Comparison of ENCODE assay signal across 9 cellular contexts in genomic region chr16:10878644-10879498, GRCh38. TPM values are rescaled to one million over a fixed set of nuclear protein-coding genes. Genes with fewer than 3 reads are reported as not detected.
DNase-seq lines count a peak whose midpoint lies in the region; ATAC-seq and TF ChIP-seq lines count a peak whose summit lies in the region.
"Had no signal": no experiment of that assay in that cellular context is flagged by ENCODE, and none has a peak within 500 bp of the region (broad histone marks: within the 10 kb centered on the region; RNA-seq: fewer than 3 reads in every experiment).

No MANE protein-coding gene starts in this region.

- peak overlapping the region; percentile 73 for H3K4me2 ChIP-seq in Karpas-422 (ENCODE audit: low read depth, low read length, poor library complexity, severe bottlenecking)

- in situ Hi-C loops in astrocyte of the spinal cord (cut with HindIII; ENCODE audit: low sequenced_read_pairs), result no loop called here

- H3K27me3 Mint-ChIP-seq in stimulated activated memory B cell treated with anti-CD40 and anti-IgM and Interleukin-4, amounts not matched to agents 10 μg/mL and 1 μg/mL and 100 μg/mL, for 72 hours, result no peaks in the 10 kb centered on the region

- H3K4me1 ChIP-seq in Karpas-422 (ENCODE audit: low read length), result peaks cover 62% of the 10 kb centered on the region

- ATAC-seq in stimulated activated memory B cell treated with anti-CD40 and anti-IgM and Interleukin-4, amounts not matched to agents 10 μg/mL and 1 μg/mL and 100 μg/mL, for 72 hours, result peak; percentile 13

- H3K27me3 ChIP-seq in Karpas-422 (ENCODE audit: low read length), result no peaks in the 10 kb centered on the region

- H3K36me3 ChIP-seq in Karpas-422 (ENCODE audit: insufficient read depth, low read length), result peaks cover 24% of the 10 kb centered on the region

- H3K36me3 Mint-ChIP-seq in stimulated activated memory B cell treated with anti-CD40 and anti-IgM and Interleukin-4, amounts not matched to agents 10 μg/mL and 1 μg/mL and 100 μg/mL, for 72 hours, result peaks cover 69% of the 10 kb centered on the region

- peaks cover 64% of the 10 kb centered on the region for H3K79me2 ChIP-seq in Karpas-422 (ENCODE audit: low read length)

- H3K27ac Mint-ChIP-seq in stimulated activated memory B cell treated with anti-CD40 and anti-IgM and Interleukin-4, amounts not matched to agents 10 μg/mL and 1 μg/mL and 100 μg/mL, for 72 hours, result peak overlapping the region; percentile 86

- H3K9me2 ChIP-seq in Karpas-422 (replicated peaks; ENCODE audit: insufficient read depth, low read length), result no peaks in the 10 kb centered on the region

- H3K4me3 ChIP-seq in Karpas-422 (ENCODE audit: low read length), result peak overlapping the region; percentile 79
- peak overlapping the region; percentile 37 for H3K4me3 ChIP-seq in astrocyte of the spinal cord (ENCODE audit: low read depth, low read length)

- peak overlapping the region; percentile 96 for H3K27ac ChIP-seq in Karpas-422 (ENCODE audit: low read length)

- peaks cover 65% of the 10 kb centered on the region for H3K4me1 Mint-ChIP-seq in stimulated activated memory B cell treated with anti-CD40 and anti-IgM and Interleukin-4, amounts not matched to agents 10 μg/mL and 1 μg/mL and 100 μg/mL, for 72 hours

- no peaks in the 10 kb centered on the region for H3K9me3 Mint-ChIP-seq in stimulated activated memory B cell treated with anti-CD40 and anti-IgM and Interleukin-4, amounts not matched to agents 10 μg/mL and 1 μg/mL and 100 μg/mL, for 72 hours

- peak overlapping the region; percentile 91 for H3K9ac ChIP-seq in Karpas-422 (ENCODE audit: low read length)

- H3K9me3 ChIP-seq in Karpas-422 (ENCODE audit: low read length), result no peaks in the 10 kb centered on the region

- H4K20me1 ChIP-seq in Karpas-422 (ENCODE audit: insufficient read depth, low read depth, low read length), result no peaks in the 10 kb centered on the region; the same call in 1 of the 2 replicates

- no peak for TF ChIP-seq CTCF in astrocyte of the spinal cord (IDR thresholded peaks at IDR 0.05; ENCODE audit: low read depth, low read length)

- H2AFZ ChIP-seq in Karpas-422 (ENCODE audit: low read length), result no peak overlapping the region

- peak overlapping the region; percentile 91 for H3K4me3 Mint-ChIP-seq in stimulated activated memory B cell treated with anti-CD40 and anti-IgM and Interleukin-4, amounts not matched to agents 10 μg/mL and 1 μg/mL and 100 μg/mL, for 72 hours

- peak; percentile 17 for DNase-seq in activated naive CD4-positive, alpha-beta T cell treated with Interleukin-2 at 50 U/mL for 16 hours
- DNase-seq in activated naive CD4-positive, alpha-beta T cell (lab: John Stamatoyannopoulos, UW), result no peak
- DNase-seq in Karpas-422 (peak; percentile 73), astrocyte of the spinal cord (ENCODE audit: low read depth, low spot score) (peak; percentile 26), iPS-NIHi7 (ENCODE audit: extremely low spot score) (peak; percentile 63), GDM1 (lab: John Stamatoyannopoulos, UW) (no peak), NCI-H2227 treated with DMSO at 0.1 percent for 48 hours (lab: John Stamatoyannopoulos, UW) (no peak)

RNA-seq across cellular contexts. Expression of gene CIITA, which starts 1.9 kb away (rescaled TPM):
- 66.2 and 96.5 TPM in 2 replicates for total RNA-seq in Karpas-422 (2014; rRNA removed; shearing (Covaris generic); ENCODE audit: low replicate concordance)
- total RNA-seq: endothelial cell of umbilical vein had no signal

Comparison
In these comparisons a context has a peak if more than half of its experiments do, and no peak if none do; other contexts are left out.
1. DNase-seq: peak in activated naive CD4-positive, alpha-beta T cell treated with Interleukin-2 at 50 U/mL for 16 hours (single experiment), Karpas-422 (single experiment), astrocyte of the spinal cord (single experiment) and iPS-NIHi7 (single experiment); none in activated naive CD4-positive, alpha-beta T cell (0 of 4), GDM1 (single experiment) and NCI-H2227 treated with DMSO at 0.1 percent for 48 hours (single experiment).